ENCODE assay signal across 8 cellular contexts in genomic region chr11:12675951-12676711, GRCh38. TPM values are rescaled to one million over a fixed set of nuclear protein-coding genes. Genes with fewer than 3 reads are reported as not detected.
A peak's percentile ranks its signal among the peaks of the same experiment; 100 is the strongest.
DNase-seq lines count a peak whose midpoint lies in the region; ATAC-seq and TF ChIP-seq lines count a peak whose summit lies in the region.

No MANE protein-coding gene starts in this region.

- H3K9me3 Mint-ChIP-seq in brain, result peaks cover 0 to 5% (median 0%) of the 10 kb centered on the region in 5 experiments
- H3K9me3 Mint-ChIP-seq in activated naive CD4-positive, alpha-beta T cell treated with anti-CD3 and anti-CD28 coated beads for 36 hours, result no peaks in the 10 kb centered on the region

- TF ChIP-seq CTCF in brain (conservative IDR thresholded peaks at IDR 0.05), result no peak

- peak overlapping the region; percentile 94 to 100 (median 95) for H3K4me3 Mint-ChIP-seq in brain
- no peak overlapping the region for H3K4me3 Mint-ChIP-seq in activated naive CD4-positive, alpha-beta T cell treated with anti-CD3 and anti-CD28 coated beads for 36 hours

- peak; percentile 21 for DNase-seq in ACHN
- peak; percentile 41 for DNase-seq in HT1080 (ENCODE audit: low read depth)
- peak; percentile 27 for DNase-seq in medulla oblongata (ENCODE audit: extremely low spot score)
- no peak for DNase-seq in kidney glomerular epithelial cell (lab: John Stamatoyannopoulos, UW)
- no peak for DNase-seq in activated naive CD4-positive, alpha-beta T cell treated with anti-CD3 and anti-CD28 coated beads for 36 hours
- no peak for DNase-seq in COLO829 (ENCODE audit: low spot score)

- peaks cover 55% of the 10 kb centered on the region for H3K4me1 Mint-ChIP-seq in brain
- peaks cover 16% of the 10 kb centered on the region for H3K4me1 Mint-ChIP-seq in activated naive CD4-positive, alpha-beta T cell treated with anti-CD3 and anti-CD28 coated beads for 36 hours (ENCODE audit: low read depth)

- intact Hi-C loops in activated naive CD4-positive, alpha-beta T cell treated with anti-CD3 and anti-CD28 coated beads for 36 hours (cut with micrococcal nuclease), result loop anchor here (10.0 kb wide), 1 partner anchor 831 kb away; the partner anchor contains the start of gene USP47

- H3K27ac Mint-ChIP-seq in brain, result peak overlapping the region; percentile 81 to 100 (median 96)
- no peak overlapping the region for H3K27ac Mint-ChIP-seq in activated naive CD4-positive, alpha-beta T cell treated with anti-CD3 and anti-CD28 coated beads for 36 hours

- no peak for ATAC-seq in GM18519 (IDR thresholded peaks at IDR 0.05; ENCODE audit: low FRiP score, unreplicated experiment)

- no peaks in the 10 kb centered on the region for H3K36me3 Mint-ChIP-seq in brain
- H3K36me3 Mint-ChIP-seq in activated naive CD4-positive, alpha-beta T cell treated with anti-CD3 and anti-CD28 coated beads for 36 hours (ENCODE audit: low read depth), result no peaks in the 10 kb centered on the region

- CTCF ChIA-PET in activated naive CD4-positive, alpha-beta T cell treated with anti-CD3 and anti-CD28 coated beads for 36 hours (lab: Charles Lee), result no interaction called here

- in situ Hi-C loops in ACHN (cut with HindIII; ENCODE audit: low pct_ligation_motif_present, low pct_unique_long_range_greater_than_20kb, low sequenced_read_pairs), result no loop called here

- peaks cover 10% of the 10 kb centered on the region for H3K27me3 Mint-ChIP-seq in brain
- peaks cover 76% of the 10 kb centered on the region for H3K27me3 Mint-ChIP-seq in activated naive CD4-positive, alpha-beta T cell treated with anti-CD3 and anti-CD28 coated beads for 36 hours (ENCODE audit: low read depth)

RNA-seq across cellular contexts. Expression of gene TEAD1, which starts 1.9 kb away (rescaled TPM):
- total RNA-seq in HT1080 (2014; rRNA removed; shearing (Covaris generic)), result 60.5 and 74.3 TPM in 2 replicates
- 32.4 and 49.6 TPM in 2 replicates for polyA plus RNA-seq in HT1080 (2015; cell fraction: cytosol; rRNA removed)
- 71.0 and 75.3 TPM in 2 replicates for polyA plus RNA-seq in HT1080 (2015; cell fraction: nucleus; rRNA removed)
- 32.4 TPM for polyA plus RNA-seq in brain (ENCODE audit: insufficient read depth, low read depth, low replicate concordance)
- 1 to 10 TPM in 1 of 2 experiments, under 1 TPM in 1; 0.93 to 1.2 TPM for total RNA-seq in activated naive CD4-positive, alpha-beta T cell treated with anti-CD3 and anti-CD28 coated beads for 36 hours

Comparison
In these comparisons a context has a peak if more than half of its experiments do, and no peak if none do; other contexts are left out.
1. DNase-seq: peak in ACHN (single experiment), HT1080 (single experiment) and medulla oblongata (single experiment); none in kidney glomerular epithelial cell (single experiment), activated naive CD4-positive, alpha-beta T cell treated with anti-CD3 and anti-CD28 coated beads for 36 hours (single experiment) and COLO829 (single experiment).
2. RNA of gene TEAD1, which starts 1.9 kb away (total RNA-seq): 60.5 to 74.3 TPM in HT1080; 0.93 to 1.2 TPM in activated naive CD4-positive, alpha-beta T cell treated with anti-CD3 and anti-CD28 coated beads for 36 hours; every median in the first group is over 10 times any median in the second.